In the genomic region with DNA sequence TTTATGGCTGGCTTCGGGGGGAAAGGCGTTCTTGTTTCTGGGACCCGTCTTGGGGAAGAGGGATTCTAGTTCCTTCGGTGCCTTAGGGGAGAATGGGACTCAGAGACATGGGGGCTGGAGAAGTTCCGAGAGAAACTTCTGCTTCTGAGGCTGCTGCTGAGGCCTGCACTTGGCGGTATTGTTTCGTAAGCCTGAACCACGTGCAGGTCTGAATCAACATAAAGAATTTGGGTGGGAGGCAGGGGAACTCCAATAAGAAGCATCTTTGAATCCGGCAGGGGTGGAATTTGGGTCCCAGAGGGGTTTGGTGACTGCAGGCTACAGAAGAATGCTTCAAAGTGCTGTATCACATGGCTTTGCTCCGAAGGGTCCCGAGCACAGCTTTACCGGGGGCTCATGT, we compare ENCODE assay signal across 1 cellular context.
TF ChIP-seq lines count a peak whose summit lies in the region.

No MANE protein-coding gene starts in this region.

TF ChIP-seq in SK-N-SH treated with all-trans-retinoic acid at 6 μM for 48 hours, 23 proteins besides CTCF, POLR2A, EP300 and RAD21 (continued from another document):
- TF ChIP-seq, protein P1, sequence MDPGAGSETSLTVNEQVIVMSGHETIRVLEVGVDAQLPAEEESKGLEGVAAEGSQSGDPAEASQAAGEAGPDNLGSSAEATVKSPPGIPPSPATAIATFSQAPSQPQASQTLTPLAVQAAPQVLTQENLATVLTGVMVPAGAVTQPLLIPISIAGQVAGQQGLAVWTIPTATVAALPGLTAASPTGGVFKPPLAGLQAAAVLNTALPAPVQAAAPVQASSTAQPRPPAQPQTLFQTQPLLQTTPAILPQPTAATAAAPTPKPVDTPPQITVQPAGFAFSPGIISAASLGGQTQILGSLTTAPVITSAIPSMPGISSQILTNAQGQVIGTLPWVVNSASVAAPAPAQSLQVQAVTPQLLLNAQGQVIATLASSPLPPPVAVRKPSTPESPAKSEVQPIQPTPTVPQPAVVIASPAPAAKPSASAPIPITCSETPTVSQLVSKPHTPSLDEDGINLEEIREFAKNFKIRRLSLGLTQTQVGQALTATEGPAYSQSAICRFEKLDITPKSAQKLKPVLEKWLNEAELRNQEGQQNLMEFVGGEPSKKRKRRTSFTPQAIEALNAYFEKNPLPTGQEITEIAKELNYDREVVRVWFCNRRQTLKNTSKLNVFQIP (CRISPR knock-in tag; IDR thresholded peaks at IDR 0.05; ENCODE audit: borderline replicate concordance, low read depth), result no peak
- no peak for TF ChIP-seq ESRRG (CRISPR knock-in tag; IDR thresholded peaks at IDR 0.05)
- TF ChIP-seq PPARA (CRISPR knock-in tag; IDR thresholded peaks at IDR 0.05; ENCODE audit: borderline replicate concordance), result no peak
- TF ChIP-seq SNAI2 (CRISPR knock-in tag; IDR thresholded peaks at IDR 0.05), result no peak
- no peak for TF ChIP-seq ARNTL (CRISPR knock-in tag; IDR thresholded peaks at IDR 0.05; ENCODE audit: borderline replicate concordance, low read depth)
- TF ChIP-seq CSDC2 (CRISPR knock-in tag; IDR thresholded peaks at IDR 0.05), result no peak
TF ChIP-seq in SK-N-SH treated with all-trans-retinoic acid at 6 μM for 48 hours: peak in this region for 0.
